In genomic region chr1:107617456-107617855, GRCh38 we compare ENCODE assay signal across 18 cellular contexts.
A peak's percentile ranks its signal among the peaks of the same experiment; 100 is the strongest.
DNase-seq lines count a peak whose midpoint lies in the region; ATAC-seq and TF ChIP-seq lines count a peak whose summit lies in the region.
"Had no signal": no experiment of that assay in that cellular context is flagged by ENCODE, and none has a peak within 500 bp of the region (broad histone marks: within the 10 kb centered on the region; RNA-seq: fewer than 3 reads in every experiment).

No MANE protein-coding gene starts in this region.

- intact Hi-C loops in spleen (cut with DNase I; ENCODE audit: low total_unique reads), result no loop called here

- DNase-seq in M059J (ENCODE audit: low read depth) (peak; percentile 45), NCI-H2171 treated with DMSO at 0.1 percent for 48 hours (lab: John Stamatoyannopoulos, UW) (peak; percentile 66), NCI-H69 (lab: John Stamatoyannopoulos, UW) (peak; percentile 11), endothelial cell (ENCODE audit: low spot score) (no peak), COR-L47 (lab: John Stamatoyannopoulos, UW) (no peak), spleen (no peak), GM10248 (ENCODE audit: extremely low spot score) (no peak)
- DNase-seq: CD8-positive, alpha-beta T cell; DMS153; DMS79; GDM1; GM23248 had no signal

- peaks cover 49% of the 10 kb centered on the region for H3K36me3 Mint-ChIP-seq in endothelial cell (ENCODE audit: low read depth, unreplicated experiment)

- H3K27ac ChIP-seq in spleen, result no peak overlapping the region
- H3K27ac ChIP-seq: BLaER1 treated with 17β-estradiol and CSF1 and Interleukin-3, amounts not matched to agents 10 nM and 100 nM; GM23248 had no signal

- peak overlapping the region; percentile 32 for H3K4me3 Mint-ChIP-seq in endothelial cell (ENCODE audit: unreplicated experiment)
- H3K4me3 Mint-ChIP-seq: B cell; CD8-positive, alpha-beta T cell; IgD-negative memory B cell had no signal

- H3K4me1 ChIP-seq in spleen, result no peaks in the 10 kb centered on the region
- H3K4me1 ChIP-seq: HAP-1 had no signal

- H3K27ac Mint-ChIP-seq in endothelial cell (ENCODE audit: unreplicated experiment), result no peak overlapping the region
- H3K27ac Mint-ChIP-seq: B cell; CD8-positive, alpha-beta T cell; IgD-negative memory B cell had no signal

- no peak overlapping the region for H3K4me3 ChIP-seq in spleen
- H3K4me3 ChIP-seq: BLaER1 treated with 17β-estradiol and CSF1 and Interleukin-3, amounts not matched to agents 10 nM and 100 nM; GM23248; HAP-1 had no signal

- no peaks in the 10 kb centered on the region for H3K27me3 ChIP-seq in spleen (replicated peaks in 1 of 7)
- H3K27me3 ChIP-seq: BLaER1 treated with 17β-estradiol and CSF1 and Interleukin-3, amounts not matched to agents 10 nM and 100 nM had no signal

- no peaks in the 10 kb centered on the region for H3K9me3 Mint-ChIP-seq in endothelial cell (ENCODE audit: unreplicated experiment)

- POLR2A ChIA-PET in GM10248 (lab: Yijun Ruan, JAX), result no interaction called here

- H3K9me3 ChIP-seq in spleen, result peaks cover 1 to 34% (median 30%) of the 10 kb centered on the region in 8 donors
- H3K9me3 ChIP-seq: HAP-1 had no signal

- H3K36me3 ChIP-seq in spleen, result peaks cover 0 to 88% (median 13%) of the 10 kb centered on the region in 6 donors
- H3K36me3 ChIP-seq: HAP-1 had no signal

- no peaks in the 10 kb centered on the region for H3K4me1 Mint-ChIP-seq in endothelial cell (ENCODE audit: unreplicated experiment)

- CTCF ChIA-PET in GM10248 (lab: Yijun Ruan, JAX), result no interaction called here

- H3K27me3 Mint-ChIP-seq in endothelial cell (ENCODE audit: unreplicated experiment), result peaks cover 3% of the 10 kb centered on the region
- H3K27me3 Mint-ChIP-seq: B cell, IgD-negative memory B cell had no signal

- TF ChIP-seq POLR2A in spleen (IDR thresholded peaks at IDR 0.05), result no peak

- TF ChIP-seq CTCF in endothelial cell (IDR thresholded peaks at IDR 0.05; ENCODE audit: unreplicated experiment), result no peak
- no peak for TF ChIP-seq CTCF in spleen (IDR thresholded peaks at IDR 0.05 in 8 of 11, conservative IDR thresholded peaks at IDR 0.05 in 3 of 11)
- TF ChIP-seq CTCF in GM10248 (IDR thresholded peaks at IDR 0.05; ENCODE audit: control extremely low read depth, extremely low read depth, low read depth, missing control alignments), result no peak

- ATAC-seq in GM21423 (IDR thresholded peaks at IDR 0.05; ENCODE audit: unreplicated experiment), result no peak
- ATAC-seq: CD8-positive, alpha-beta T cell; HepG2 had no signal

Comparison
In these comparisons a context has a peak if more than half of its experiments do, and no peak if none do; other contexts are left out.
1. DNase-seq: peak in M059J (single experiment), NCI-H2171 treated with DMSO at 0.1 percent for 48 hours (single experiment) and NCI-H69 (single experiment); none in endothelial cell (single experiment), COR-L47 (single experiment), spleen (single experiment) and GM10248 (single experiment).